In the genomic region with DNA sequence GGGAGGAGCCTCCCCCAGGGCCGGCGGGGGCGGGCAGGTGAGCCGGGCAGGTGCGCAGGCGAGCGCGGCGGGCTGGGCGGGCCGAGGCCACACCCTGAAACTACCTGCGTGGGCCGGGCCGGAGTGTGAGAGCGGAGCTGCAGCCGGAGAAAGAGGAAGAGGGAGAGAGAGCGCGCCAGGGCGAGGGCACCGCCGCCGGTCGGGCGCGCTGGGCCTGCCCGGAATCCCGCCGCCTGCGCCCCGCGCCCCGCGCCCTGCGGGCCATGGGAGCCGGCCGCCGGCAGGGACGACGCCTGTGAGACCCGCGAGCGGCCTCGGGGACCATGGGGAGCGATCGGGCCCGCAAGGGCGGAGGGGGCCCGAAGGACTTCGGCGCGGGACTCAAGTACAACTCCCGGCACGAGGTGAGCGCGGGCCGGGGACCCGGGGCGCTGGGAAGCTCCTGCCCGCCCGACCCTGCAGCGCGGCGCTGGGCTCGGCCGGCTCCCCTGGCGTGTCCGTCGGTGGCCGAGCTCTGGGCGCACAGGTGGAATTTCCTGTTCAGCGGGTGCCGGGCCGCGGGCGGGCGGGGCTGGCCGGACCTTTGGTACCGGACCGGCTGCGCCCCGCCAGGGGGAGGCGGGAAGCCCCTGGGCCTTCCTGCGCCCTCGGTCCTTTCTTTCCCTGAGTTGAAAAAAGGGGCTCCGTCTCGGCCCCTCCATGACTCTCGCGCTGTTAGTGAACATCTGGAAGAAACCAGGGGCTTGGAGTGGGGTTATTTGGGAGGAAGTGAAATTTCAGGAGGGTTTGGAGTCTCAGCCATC, we compare ENCODE assay signal across 7 cellular contexts. TPM values are rescaled to one million over a fixed set of nuclear protein-coding genes. Genes with fewer than 3 reads are reported as not detected.
DNase-seq lines count a peak whose midpoint lies in the region; ATAC-seq and TF ChIP-seq lines count a peak whose summit lies in the region.

A gene (plus strand): TSS at position 126 of the 803 bp plus-strand sequence. CDS start 198 bp downstream, at position 324.

- no peaks in the 10 kb centered on the region for H3K36me3 ChIP-seq in vagina

- no TSS peak for BruUV-seq in MCF 10A (replicated peaks; lab: Mats Ljungman, UMichigan)

- peak in 1 of 2 donors; percentile 31 for TF ChIP-seq POLR2A in vagina (IDR thresholded peaks at IDR 0.05)

- peak within 1 kb of the TSS; percentile 71 for H3K27ac ChIP-seq in vagina

- CTCF ChIA-PET in MCF 10A (lab: Yijun Ruan, JAX): interaction anchor here (0.8 to 1.1 kb wide), 2 partner anchors 13 to 15 kb away, joined by 3 to 5 read pairs; no protein-coding TSS in a partner anchor

- peak within 1 kb of the TSS; percentile 76 for H3K4me3 Mint-ChIP-seq in MCF 10A (ENCODE audit: unreplicated experiment)
- peak within 1 kb of the TSS; percentile 83 for H3K4me3 Mint-ChIP-seq in memory B cell

- POLR2A ChIA-PET in MCF 10A (lab: Yijun Ruan, JAX): interaction anchor here (0.6 to 4.3 kb wide), 11 partner anchors 14 to 265 kb away, joined by 3 to 14 read pairs (median 4); a partner anchor contains a TSS

- H3K27me3 Mint-ChIP-seq in MCF 10A (ENCODE audit: insufficient read depth, unreplicated experiment) (peaks cover 17% of the 10 kb centered on the region), memory B cell (no peaks in the 10 kb centered on the region)

- H3K4me1 ChIP-seq in vagina: peaks cover 24% of the 10 kb centered on the region

- no peak for TF ChIP-seq CTCF in MCF 10A (IDR thresholded peaks at IDR 0.05; ENCODE audit: unreplicated experiment)
- TF ChIP-seq CTCF in vagina (IDR thresholded peaks at IDR 0.05): no peak

- intact Hi-C loops in MCF 10A (cut with micrococcal nuclease): no loop called here
- intact Hi-C loops in vagina (cut with DNase I): no loop called here

- H3K27ac Mint-ChIP-seq in MCF 10A (ENCODE audit: low read depth, unreplicated experiment): peak within 1 kb of the TSS; percentile 63
- H3K27ac Mint-ChIP-seq in memory B cell: peak within 1 kb of the TSS; percentile 83

- peaks cover 30% of the 10 kb centered on the region for H3K4me1 Mint-ChIP-seq in MCF 10A (ENCODE audit: insufficient read depth, unreplicated experiment)
- H3K4me1 Mint-ChIP-seq in memory B cell: peaks cover 50% of the 10 kb centered on the region

- no peaks in the 10 kb centered on the region for H3K9me3 Mint-ChIP-seq in MCF 10A (ENCODE audit: unreplicated experiment)
- H3K9me3 Mint-ChIP-seq in memory B cell: no peaks in the 10 kb centered on the region

- H3K9me3 ChIP-seq in vagina: no peaks in the 10 kb centered on the region

- DNase-seq in NCI-H1417 (lab: John Stamatoyannopoulos, UW): peak; percentile 55 to 85 (median 70)
- peak; percentile 79 for DNase-seq in MCF 10A (ENCODE audit: unreplicated experiment)
- peak; percentile 56 to 65 for DNase-seq in memory B cell (ENCODE audit: low spot score in 2 of 2)
- DNase-seq in vagina (ENCODE audit: extremely low spot score in 2 of 2): no peak
- no peak for DNase-seq in AG08395 (ENCODE audit: low spot score)

- no peaks in the 10 kb centered on the region for H3K36me3 Mint-ChIP-seq in MCF 10A (ENCODE audit: insufficient read depth, unreplicated experiment)
- peaks cover 1% of the 10 kb centered on the region for H3K36me3 Mint-ChIP-seq in memory B cell

- peak within 1 kb of the TSS; percentile 44 to 49 for H3K4me3 ChIP-seq in vagina

- ATAC-seq in GM19351 (IDR thresholded peaks at IDR 0.05; ENCODE audit: unreplicated experiment) (peak; percentile 50), memory B cell (ENCODE audit: low read depth) (peak; percentile 87), GM21528 (IDR thresholded peaks at IDR 0.05; ENCODE audit: low FRiP score, unreplicated experiment) (no peak)

- no peaks in the 10 kb centered on the region for H3K27me3 ChIP-seq in vagina

RNA-seq across cellular contexts. Expression of the gene that starts here (rescaled TPM):
- total RNA-seq in MCF 10A (2022) (24.8 and 27.2 TPM in 2 replicates), vagina (43.2 TPM)

Comparison
In these comparisons a context has a peak if more than half of its experiments do, and no peak if none do; other contexts are left out.
1. DNase-seq: peak in NCI-H1417 (3 of 3), MCF 10A (single experiment) and memory B cell (2 of 2); none in vagina (0 of 2) and AG08395 (single experiment).